11 cellular contexts compared by ENCODE assay signal in genomic region chr6:136586295-136586694, GRCh38.
DNase-seq lines count a peak whose midpoint lies in the region; ATAC-seq and TF ChIP-seq lines count a peak whose summit lies in the region.
"Had no signal": no experiment of that assay in that cellular context is flagged by ENCODE, and none has a peak within 500 bp of the region (broad histone marks: within the 10 kb centered on the region; RNA-seq: fewer than 3 reads in every experiment).

No MANE protein-coding gene starts in this region.

- no peaks in the 10 kb centered on the region for H3K27me3 ChIP-seq in adipocyte (replicated peaks; ENCODE audit: control insufficient read depth, insufficient read depth, low read length)

- TF ChIP-seq CTCF in foreskin fibroblast (IDR thresholded peaks at IDR 0.05; ENCODE audit: low read depth, low read length) = no peak

- peaks cover 8% of the 10 kb centered on the region for H3K36me3 ChIP-seq in adipocyte (ENCODE audit: control insufficient read depth, insufficient read depth, low read length, severe bottlenecking)

- H3K4me3 ChIP-seq in adipocyte (ENCODE audit: low read length) (no peak overlapping the region), foreskin fibroblast (ENCODE audit: low read depth in 1 of 2, low read length in 2 of 2) (no peak overlapping the region)

- H3K9ac ChIP-seq in adipocyte (ENCODE audit: low read length) = peak overlapping the region; percentile 36

- ATAC-seq in GM18858 (IDR thresholded peaks at IDR 0.05; ENCODE audit: unreplicated experiment) = no peak

- DNase-seq in GM04503 (ENCODE audit: low read depth) (peak; percentile 84), adipocyte (ENCODE audit: low read depth) (peak; percentile 82), foreskin fibroblast (peak; percentile 86 to 92), smooth muscle cell of the brain vasculature (ENCODE audit: low read depth, low spot score) (peak; percentile 45), iPS-NIHi11 (ENCODE audit: low spot score) (no peak), NCI-H1417 (lab: John Stamatoyannopoulos, UW) (no peak)
- DNase-seq in stimulated activated CD4-positive, alpha-beta T cell treated with anti-CD3 and anti-CD28 coated beads, Interleukin-1b, Interleukin-23, amount 100 ng/mL, for 48 hours = no peak
- DNase-seq: activated naive CD4-positive, alpha-beta T cell treated with Interleukin-2 at 50 U/mL for 16 hours; naive B cell; NCI-H510A had no signal

- peaks cover 26% of the 10 kb centered on the region for H3K4me1 ChIP-seq in adipocyte (ENCODE audit: control insufficient read depth, insufficient read depth, low read length)

- no peaks in the 10 kb centered on the region for H3K9me3 ChIP-seq in adipocyte (ENCODE audit: control insufficient read depth, low read length)

Comparison
In these comparisons a context has a peak if more than half of its experiments do, and no peak if none do; other contexts are left out.
1. DNase-seq: peak in GM04503 (single experiment), adipocyte (single experiment), foreskin fibroblast (2 of 2) and smooth muscle cell of the brain vasculature (single experiment); none in iPS-NIHi11 (single experiment), NCI-H1417 (0 of 3) and stimulated activated CD4-positive, alpha-beta T cell treated with anti-CD3 and anti-CD28 coated beads, Interleukin-1b, Interleukin-23, amount 100 ng/mL, for 48 hours (single experiment).